In genomic region chr20:62685781-62686555, GRCh38 we compare ENCODE assay signal across 9 cellular contexts. TPM values are rescaled to one million over a fixed set of nuclear protein-coding genes. Genes with fewer than 3 reads are reported as not detected.
A peak's percentile ranks its signal among the peaks of the same experiment; 100 is the strongest.
DNase-seq lines count a peak whose midpoint lies in the region; ATAC-seq and TF ChIP-seq lines count a peak whose summit lies in the region.
"Had no signal": no experiment of that assay in that cellular context is flagged by ENCODE, and none has a peak within 500 bp of the region (broad histone marks: within the 10 kb centered on the region; RNA-seq: fewer than 3 reads in every experiment).

No MANE protein-coding gene starts in this region.

- H3K9ac ChIP-seq in smooth muscle cell (ENCODE audit: low read depth) = no peak overlapping the region

- peak; percentile 82 for DNase-seq in GF-D8 (lab: John Stamatoyannopoulos, UW)
- DNase-seq in NCI-H2171 (lab: John Stamatoyannopoulos, UW) = peak; percentile 75
- DNase-seq in activated B cell treated with CpG ODN at 0.5 μM for 24 hours = no peak
- peak in 2 of 10 donors; percentile 15 to 25 for DNase-seq in naive thymus-derived CD8-positive, alpha-beta T cell
- DNase-seq in smooth muscle cell (lab: John Stamatoyannopoulos, UW; ENCODE audit: unreplicated experiment) = no peak

- H3K9me3 Mint-ChIP-seq in activated B cell treated with CpG ODN at 0.5 μM for 24 hours = no peaks in the 10 kb centered on the region
- H3K9me3 Mint-ChIP-seq in naive thymus-derived CD8-positive, alpha-beta T cell = peaks cover 0 to 5% (median 0%) of the 10 kb centered on the region in 9 donors

- H3K27ac ChIP-seq in smooth muscle cell (ENCODE audit: low read depth) = no peak overlapping the region

- no peaks in the 10 kb centered on the region for H3F3A ChIP-seq in smooth muscle cell (ENCODE audit: low read depth)

- peaks cover 9% of the 10 kb centered on the region for H3K4me1 ChIP-seq in smooth muscle cell (ENCODE audit: low read depth)

- no peak overlapping the region for H3K4me3 Mint-ChIP-seq in activated B cell treated with CpG ODN at 0.5 μM for 24 hours
- H3K4me3 Mint-ChIP-seq in naive thymus-derived CD8-positive, alpha-beta T cell = peak overlapping the region in 7 of 10 donors; percentile 15 to 71 (median 40)

- peaks cover 7% of the 10 kb centered on the region for H3K27me3 Mint-ChIP-seq in activated B cell treated with CpG ODN at 0.5 μM for 24 hours
- H3K27me3 Mint-ChIP-seq in naive thymus-derived CD8-positive, alpha-beta T cell = peaks cover 0 to 19% (median 11%) of the 10 kb centered on the region in 5 donors

- H3K27ac Mint-ChIP-seq in activated B cell treated with CpG ODN at 0.5 μM for 24 hours = no peak overlapping the region
- peak overlapping the region in 5 of 10 donors; percentile 24 to 83 (median 45) for H3K27ac Mint-ChIP-seq in naive thymus-derived CD8-positive, alpha-beta T cell

- peaks cover 8% of the 10 kb centered on the region for H3K4me1 Mint-ChIP-seq in activated B cell treated with CpG ODN at 0.5 μM for 24 hours
- H3K4me1 Mint-ChIP-seq in naive thymus-derived CD8-positive, alpha-beta T cell = peaks cover 7 to 13% (median 10%) of the 10 kb centered on the region in 4 donors

- H3K9me3 ChIP-seq in smooth muscle cell (replicated peaks; ENCODE audit: low read depth) = no peaks in the 10 kb centered on the region

- H3K36me3 ChIP-seq in smooth muscle cell (ENCODE audit: low read depth) = no peaks in the 10 kb centered on the region

- no peak for TF ChIP-seq CTCF in activated B cell treated with CpG ODN at 0.5 μM for 24 hours (IDR thresholded peaks at IDR 0.05)
- no peak for TF ChIP-seq CTCF in smooth muscle cell (IDR thresholded peaks at IDR 0.05; ENCODE audit: borderline replicate concordance, insufficient read depth, poor library complexity, severe bottlenecking)

- H3K4me2 ChIP-seq in smooth muscle cell = no peak overlapping the region

- no peaks in the 10 kb centered on the region for H3K27me3 ChIP-seq in smooth muscle cell (ENCODE audit: low read depth)

- no peaks in the 10 kb centered on the region for H3K36me3 Mint-ChIP-seq in activated B cell treated with CpG ODN at 0.5 μM for 24 hours (ENCODE audit: low read depth)
- no peaks in the 10 kb centered on the region for H3K36me3 Mint-ChIP-seq in naive thymus-derived CD8-positive, alpha-beta T cell

- H4K20me1 ChIP-seq in smooth muscle cell (ENCODE audit: low read depth) = no peaks in the 10 kb centered on the region

- CTCF ChIA-PET in activated B cell treated with CpG ODN at 0.5 μM for 24 hours (lab: Charles Lee) = no interaction called here

- H3K79me2 ChIP-seq in smooth muscle cell (ENCODE audit: low read depth) = no peaks in the 10 kb centered on the region

- intact Hi-C loops in activated B cell treated with CpG ODN at 0.5 μM for 24 hours (cut with micrococcal nuclease) = no loop called here

- no peak overlapping the region for H3K4me3 ChIP-seq in smooth muscle cell

- 60% methylated on average over 27 of the region's 27 CpGs for WGBS in smooth muscle cell (ENCODE audit: low lambda C conversion rate)

- H2AFZ ChIP-seq in smooth muscle cell (ENCODE audit: low read depth) = no peak overlapping the region

- ATAC-seq in activated B cell treated with CpG ODN at 0.5 μM for 24 hours (ENCODE audit: low read depth) = peak; percentile 31
- ATAC-seq in naive thymus-derived CD8-positive, alpha-beta T cell = peak; percentile 55 to 68
- ATAC-seq in HG03520 (IDR thresholded peaks at IDR 0.05; ENCODE audit: unreplicated experiment) = no peak
- ATAC-seq in GM21381 (IDR thresholded peaks at IDR 0.05; ENCODE audit: unreplicated experiment) = no peak
- no peak for ATAC-seq in HG02588 (IDR thresholded peaks at IDR 0.05; ENCODE audit: unreplicated experiment)

- POLR2A ChIA-PET in activated B cell treated with CpG ODN at 0.5 μM for 24 hours (lab: Charles Lee) = no interaction called here
- POLR2A ChIA-PET in naive thymus-derived CD8-positive, alpha-beta T cell (lab: Charles Lee) = interaction anchor here (0.7 to 1.3 kb wide), 3 partner anchors 33 to 110 kb away, joined by 3 to 4 read pairs (median 3); partner anchors contain the start of gene MRGBP

RNA-seq across cellular contexts. Expression of gene NTSR1, which starts 22.7 kb away (rescaled TPM):
- not detected in 2 replicates for total RNA-seq in activated B cell treated with CpG ODN at 0.5 μM for 24 hours
- total RNA-seq in naive thymus-derived CD8-positive, alpha-beta T cell = not detected
- not detected for polyA plus RNA-seq in naive thymus-derived CD8-positive, alpha-beta T cell
- 0.09 TPM in 1 of 2 replicates, not detected in the other for total RNA-seq in smooth muscle cell
- 0.28 TPM in 1 of 2 replicates, not detected in the other for polyA plus RNA-seq in smooth muscle cell
- total RNA-seq: activated CD8-positive, alpha-beta memory T cell treated with anti-CD3 and anti-CD28 coated beads for 36 hours had no signal

RNA-seq across cellular contexts. Expression of gene SLCO4A1, which starts 43.7 kb away (rescaled TPM):
- total RNA-seq in activated B cell treated with CpG ODN at 0.5 μM for 24 hours (27.8 and 38.9 TPM in 2 replicates), smooth muscle cell (0.18 and 0.81 TPM in 2 replicates)
- total RNA-seq in naive thymus-derived CD8-positive, alpha-beta T cell = 1 to 10 TPM; 1.4 TPM
- polyA plus RNA-seq in naive thymus-derived CD8-positive, alpha-beta T cell = under 1 TPM in 1 of 3 donors, not detected in 2; 0.93 TPM
- 1.4 and 1.7 TPM in 2 replicates for polyA plus RNA-seq in smooth muscle cell

Comparison
In these comparisons a context has a peak if more than half of its experiments do, and no peak if none do; other contexts are left out.
1. DNase-seq: peak in GF-D8 (single experiment) and NCI-H2171 (single experiment); none in activated B cell treated with CpG ODN at 0.5 μM for 24 hours (single experiment) and smooth muscle cell (single experiment).
2. ATAC-seq: peak in activated B cell treated with CpG ODN at 0.5 μM for 24 hours (single experiment) and naive thymus-derived CD8-positive, alpha-beta T cell (2 of 2); none in HG03520 (single experiment), GM21381 (single experiment) and HG02588 (single experiment).
3. RNA of gene SLCO4A1, which starts 43.7 kb away (total RNA-seq): 27.8 to 38.9 TPM in activated B cell treated with CpG ODN at 0.5 μM for 24 hours; 1.4 TPM in naive thymus-derived CD8-positive, alpha-beta T cell and 0.18 to 0.81 TPM in smooth muscle cell; every median in the first group is over 10 times any median in the second.